Comparison of ENCODE assay signal across 22 cellular contexts in genomic region chr15:66894986-66895780, GRCh38.
DNase-seq lines count a peak whose midpoint lies in the region; ATAC-seq, FAIRE-seq and TF ChIP-seq lines count a peak whose summit lies in the region.
"Had no signal": no experiment of that assay in that cellular context is flagged by ENCODE, and none has a peak within 500 bp of the region (broad histone marks: within the 10 kb centered on the region; RNA-seq: fewer than 3 reads in every experiment).

No MANE protein-coding gene starts in this region.

- H2BK15ac ChIP-seq in mesenchymal stem cell (ENCODE audit: low read depth, poor library complexity, severe bottlenecking) = no peak overlapping the region

- no peak overlapping the region for H2BK12ac ChIP-seq in mesenchymal stem cell (ENCODE audit: low read length in 2 of 2)

- H3K4me1 Mint-ChIP-seq in progenitor cell of endocrine pancreas (ENCODE audit: low read depth) = peaks cover 35% of the 10 kb centered on the region

- no peaks in the 10 kb centered on the region for H3K79me2 ChIP-seq in K562 (ENCODE audit: control insufficient read depth, insufficient read depth, low read length)

- H3K27ac ChIP-seq in K562 (ENCODE audit: extremely low read depth, low read depth, low read length) = peak overlapping the region; percentile 68
- H3K27ac ChIP-seq in mesenchymal stem cell (ENCODE audit: low read length, poor library complexity, severe bottlenecking) = no peak overlapping the region
- no peak overlapping the region for H3K27ac ChIP-seq in ovary
- H3K27ac ChIP-seq: neutrophil, tibial nerve had no signal

- H2AK5ac ChIP-seq in mesenchymal stem cell (ENCODE audit: low read length, severe bottlenecking) = no peak overlapping the region

- H4K20me1 ChIP-seq in K562 (replicated peaks; ENCODE audit: control insufficient read depth, insufficient read depth, low read length) = no peaks in the 10 kb centered on the region

- TF ChIP-seq EP300 in K562 (IDR thresholded peaks at IDR 0.05; ENCODE audit: low read length) = peak; percentile 10; the same call in 1 of the 2 replicates
- no peak for TF ChIP-seq EP300 in ovary (IDR thresholded peaks at IDR 0.05)

- H3K36me3 ChIP-seq in K562 (ENCODE audit: control insufficient read depth, insufficient read depth, low read length) (no peaks in the 10 kb centered on the region), mesenchymal stem cell (ENCODE audit: control insufficient read depth in 1 of 2, insufficient read depth in 2 of 2, low read depth in 1 of 2, low read length in 2 of 2) (peaks cover 0 to 5% of the 10 kb centered on the region in 2 experiments), ovary (no peaks in the 10 kb centered on the region)
- H3K36me3 ChIP-seq: neutrophil, tibial nerve had no signal

- TF ChIP-seq POLR2A in K562 (conservative IDR thresholded peaks at IDR 0.05) = no peak
- no peak for TF ChIP-seq POLR2A in ovary (IDR thresholded peaks at IDR 0.05)

- ATAC-seq in K562 (peak; percentile 44), HG02884 (IDR thresholded peaks at IDR 0.05; ENCODE audit: unreplicated experiment) (no peak)
- ATAC-seq: activated CD8-positive, alpha-beta T cell treated with anti-CD3 and anti-CD28 coated beads for 36 hours; CD8-positive, alpha-beta T cell; left colon; right cardiac atrium; WTC11 had no signal

- in situ Hi-C loops in K562 (cut with MboI) = no loop called here

- no peak for TF ChIP-seq RAD21 in K562 (CRISPR knock-in tag; conservative IDR thresholded peaks at IDR 0.05 in 1 of 2, IDR thresholded peaks at IDR 0.05 in 1 of 2)

- H3K9me3 ChIP-seq in K562 (replicated peaks; ENCODE audit: control insufficient read depth, insufficient read depth, low read depth, low read length) = no peaks in the 10 kb centered on the region
- no peaks in the 10 kb centered on the region for H3K9me3 ChIP-seq in mesenchymal stem cell (ENCODE audit: control insufficient read depth, low read length)
- no peaks in the 10 kb centered on the region for H3K9me3 ChIP-seq in ovary
- H3K9me3 ChIP-seq: neutrophil, tibial nerve had no signal

- no peak overlapping the region for H2BK120ac ChIP-seq in mesenchymal stem cell (ENCODE audit: low read depth, low read length)

- peak overlapping the region in 1 of 2 experiments; percentile 34 for H3K18ac ChIP-seq in mesenchymal stem cell (ENCODE audit: low read depth in 1 of 2, low read length in 2 of 2)

- H3K79me1 ChIP-seq in mesenchymal stem cell (replicated peaks; ENCODE audit: low read length, poor library complexity, severe bottlenecking) = no peaks in the 10 kb centered on the region

- no TSS peak for BruUV-seq in K562 (replicated peaks; lab: Mats Ljungman, UMichigan)

- no peak overlapping the region for H3K27ac Mint-ChIP-seq in progenitor cell of endocrine pancreas
- H3K27ac Mint-ChIP-seq: activated CD8-positive, alpha-beta T cell treated with anti-CD3 and anti-CD28 coated beads for 36 hours; CD8-positive, alpha-beta T cell; T-helper 1 cell treated with Interleukin-12 subunit alpha and Interleukin-12 subunit beta and Interleukin-4 antibody, amounts not matched to agents 30 μg/mL and 1 μg/mL, for 36 hours; WTC11 had no signal

- peaks cover 8 to 55% of the 10 kb centered on the region in 2 experiments; a peak in 4 of 5 replicates for H3K4me1 ChIP-seq in K562 (replicated peaks in 1 of 2; ENCODE audit: control insufficient read depth in 2 of 2, insufficient read depth in 2 of 2, low read length in 2 of 2)
- H3K4me1 ChIP-seq in mesenchymal stem cell (ENCODE audit: control insufficient read depth, insufficient read depth, low read depth, low read length) = no peaks in the 10 kb centered on the region
- H3K4me1 ChIP-seq in ovary (ENCODE audit: insufficient read depth) = no peaks in the 10 kb centered on the region

- peaks cover 4% of the 10 kb centered on the region for H3K36me3 Mint-ChIP-seq in progenitor cell of endocrine pancreas (ENCODE audit: insufficient read depth)
- H3K36me3 Mint-ChIP-seq: CD8-positive, alpha-beta T cell had no signal

- 24% methylated on average over 4 of the region's 4 CpGs for WGBS in K562 (ENCODE audit: insufficient coverage, low coverage, missing lambda C conversion rate)
- WGBS in mesenchymal stem cell = 73% methylated on average over 4 of the region's 4 CpGs
- 69 to 96% (median 84%) methylated on average over 4 of the region's 4 CpGs for WGBS in ovary, 3 donors

- CTCF ChIA-PET in K562 (lab: Yijun Ruan, JAX; ENCODE audit: low intra/inter-chr PET ratio) = no interaction called here

- POLR2A ChIA-PET in K562 (lab: Yijun Ruan, JAX) = interaction anchor here (1.3 to 1.5 kb wide), 2 partner anchors 13 to 45 kb away, joined by 4 read pairs; no protein-coding TSS in a partner anchor

- FAIRE-seq in K562 (lab: Jason Lieb, UNC) = peak; percentile 67
- FAIRE-seq: GM18507 had no signal

- no peak overlapping the region for H3K23ac ChIP-seq in mesenchymal stem cell (ENCODE audit: low read length in 2 of 2)

- peak overlapping the region in 1 of 2 experiments; percentile 8 for H3K4ac ChIP-seq in mesenchymal stem cell (ENCODE audit: low read depth in 1 of 2, low read length in 2 of 2)

- H3K27me3 Mint-ChIP-seq in progenitor cell of endocrine pancreas = no peaks in the 10 kb centered on the region

- H3K14ac ChIP-seq in mesenchymal stem cell (ENCODE audit: low read length in 2 of 2) = no peak overlapping the region

- no peak overlapping the region for H3K4me3 Mint-ChIP-seq in progenitor cell of endocrine pancreas (ENCODE audit: low read depth)
- H3K4me3 Mint-ChIP-seq: activated CD8-positive, alpha-beta T cell treated with anti-CD3 and anti-CD28 coated beads for 36 hours; CD8-positive, alpha-beta T cell; T-helper 1 cell treated with Interleukin-12 subunit alpha and Interleukin-12 subunit beta and Interleukin-4 antibody, amounts not matched to agents 30 μg/mL and 1 μg/mL, for 36 hours; WTC11 had no signal

- intact Hi-C loops in K562 (cut with micrococcal nuclease) = no loop called here
- intact Hi-C loops in ovary (cut with DNase I) = no loop called here

- H3K9ac ChIP-seq in K562 (ENCODE audit: insufficient read depth in 1 of 2, low read depth in 2 of 2, low read length in 2 of 2) = 0 out of 4 replicates have a peak overlapping the region, but pooled peaks of 1 of the 2 experiments have one; percentile 32
- no peak overlapping the region for H3K9ac ChIP-seq in mesenchymal stem cell (ENCODE audit: low read length)

- no peaks in the 10 kb centered on the region for H3K9me1 ChIP-seq in K562 (ENCODE audit: control insufficient read depth, insufficient read depth, low read length)

- H3K27me3 ChIP-seq in K562 (ENCODE audit: control insufficient read depth in 2 of 2, insufficient read depth in 2 of 2, low read length in 2 of 2) (no peaks in the 10 kb centered on the region), mesenchymal stem cell (ENCODE audit: control insufficient read depth in 1 of 2, insufficient read depth in 1 of 2, low read length in 2 of 2) (no peaks in the 10 kb centered on the region), ovary (no peaks in the 10 kb centered on the region)
- H3K27me3 ChIP-seq: tibial nerve had no signal

- TF ChIP-seq CTCF in AG10803 (conservative IDR thresholded peaks at IDR 0.05; ENCODE audit: low read length) (no peak), K562 (IDR thresholded peaks at IDR 0.05 in 2 of 3, conservative IDR thresholded peaks at IDR 0.05 in 1 of 3; ENCODE audit: insufficient read depth in 2 of 3, low read depth in 1 of 3, low read length in 3 of 3) (no peak), ovary (IDR thresholded peaks at IDR 0.05) (no peak), progenitor cell of endocrine pancreas (IDR thresholded peaks at IDR 0.05; ENCODE audit: unreplicated experiment) (no peak), GM10266 (IDR thresholded peaks at IDR 0.05; ENCODE audit: control insufficient read depth, insufficient read depth, low read depth, missing control alignments) (no peak)

- H3K4me2 ChIP-seq in K562 (ENCODE audit: insufficient read depth, low read length) (peak overlapping the region; percentile 14; the same call in 1 of the 2 replicates), mesenchymal stem cell (ENCODE audit: low read length, poor library complexity, severe bottlenecking) (no peak overlapping the region)

- DNase-seq in AG10803 (ENCODE audit: low read depth) (peak; percentile 22), HT1080 (ENCODE audit: low read depth) (peak; percentile 44), K562 (ENCODE audit: extremely low read depth in 1 of 4, low spot score in 3 of 4) (peak in 1 of 4 experiments; percentile 59), mesenchymal stem cell (no peak), ovary (no peak), progenitor cell of endocrine pancreas (ENCODE audit: low spot score, unreplicated experiment) (no peak), GM10266 (ENCODE audit: extremely low spot score) (no peak)
- DNase-seq: activated CD8-positive, alpha-beta T cell treated with anti-CD3 and anti-CD28 coated beads for 36 hours; caudate nucleus; left colon; NCI-H2081 treated with DMSO at 0.1 percent for 48 hours; NCI-H524; right cardiac atrium; SHP77; stimulated activated naive CD4-positive, alpha-beta T cell had no signal

- peak overlapping the region; percentile 60 for H2AFZ ChIP-seq in K562 (ENCODE audit: low read depth, low read length)
- peak overlapping the region; percentile 23 for H2AFZ ChIP-seq in mesenchymal stem cell (ENCODE audit: low read depth, low read length)

- H2BK5ac ChIP-seq in mesenchymal stem cell (ENCODE audit: low read depth, low read length, poor library complexity, severe bottlenecking) = no peak overlapping the region

- H3K4me3 ChIP-seq in AG10803 (ENCODE audit: low read length) (no peak overlapping the region), K562 (no peak overlapping the region), mesenchymal stem cell (ENCODE audit: insufficient read depth in 1 of 2, low read depth in 1 of 2, low read length in 2 of 2) (peak overlapping the region in 1 of 2 experiments; percentile 3), ovary (no peak overlapping the region)
- H3K4me3 ChIP-seq: tibial nerve had no signal

- peaks cover 6% of the 10 kb centered on the region for H3K9me3 Mint-ChIP-seq in progenitor cell of endocrine pancreas (ENCODE audit: low read depth)
- H3K9me3 Mint-ChIP-seq: activated CD8-positive, alpha-beta T cell treated with anti-CD3 and anti-CD28 coated beads for 36 hours; CD8-positive, alpha-beta T cell had no signal

- H4K91ac ChIP-seq in mesenchymal stem cell (ENCODE audit: low read length) = peak overlapping the region; percentile 14

- no peak overlapping the region for H4K8ac ChIP-seq in mesenchymal stem cell (ENCODE audit: low read length)

TF ChIP-seq in K562, 482 proteins besides CTCF, POLR2A, EP300 and RAD21 (continues in another document):
- TF ChIP-seq MEIS2 (IDR thresholded peaks at IDR 0.05; ENCODE audit: partially characterized antibody) = peak; percentile 50
- peak; percentile 9; the same call in 1 of the 2 replicates for TF ChIP-seq CXXC5 (CRISPR knock-in tag; IDR thresholded peaks at IDR 0.05)

Comparison
In these comparisons a context has a peak if more than half of its experiments do, and no peak if none do; other contexts are left out.
1. DNase-seq: peak in AG10803 (single experiment) and HT1080 (single experiment); none in mesenchymal stem cell (single experiment), ovary (0 of 5), progenitor cell of endocrine pancreas (single experiment) and GM10266 (single experiment).